16 cellular contexts compared by ENCODE assay signal in genomic region chr3:31503456-31503855, GRCh38. TPM values are rescaled to one million over a fixed set of nuclear protein-coding genes. Genes with fewer than 3 reads are reported as not detected.
DNase-seq lines count a peak whose midpoint lies in the region; ATAC-seq and TF ChIP-seq lines count a peak whose summit lies in the region.
"Had no signal": no experiment of that assay in that cellular context is flagged by ENCODE, and none has a peak within 500 bp of the region (broad histone marks: within the 10 kb centered on the region; RNA-seq: fewer than 3 reads in every experiment).

No MANE protein-coding gene starts in this region.

- no peaks in the 10 kb centered on the region for H3K79me2 ChIP-seq in PC-3 (ENCODE audit: low read length)

- CTCF ChIA-PET in PC-3 (lab: Charles Lee) = no interaction called here

- no peak for ATAC-seq in PC-3
- no peak for ATAC-seq in HG03520 (IDR thresholded peaks at IDR 0.05; ENCODE audit: unreplicated experiment)
- ATAC-seq: HepG2 had no signal

- no peaks in the 10 kb centered on the region for H3K9me3 Mint-ChIP-seq in immature natural killer cell
- H3K9me3 Mint-ChIP-seq: CD8-positive, alpha-beta T cell had no signal

- H3K9me3 ChIP-seq in PC-3 (ENCODE audit: low read length) = no peaks in the 10 kb centered on the region
- H3K9me3 ChIP-seq: SJSA1 had no signal

- H3K9me2 ChIP-seq in PC-3 (replicated peaks; ENCODE audit: low read length) = no peaks in the 10 kb centered on the region

- H3K36me3 Mint-ChIP-seq in immature natural killer cell = no peaks in the 10 kb centered on the region
- H3K36me3 Mint-ChIP-seq: CD8-positive, alpha-beta T cell had no signal

- no peak for TF ChIP-seq CTCF in PC-3 (conservative IDR thresholded peaks at IDR 0.05; ENCODE audit: low read depth, low read length)

- H3K4me3 Mint-ChIP-seq in immature natural killer cell = peak overlapping the region in 4 of 5 donors; percentile 1 to 65 (median 34)
- H3K4me3 Mint-ChIP-seq: CD8-positive, alpha-beta T cell had no signal

- no TSS peak for BruUV-seq in PC-3 (replicated peaks; lab: Mats Ljungman, UMichigan)

- H3K4me3 ChIP-seq in PC-3 (ENCODE audit: low read length) = no peak overlapping the region
- H3K4me3 ChIP-seq: SJSA1 had no signal

- H3K4me2 ChIP-seq in PC-3 (ENCODE audit: low read length) = no peak overlapping the region

- H3K36me3 ChIP-seq in PC-3 (ENCODE audit: low read depth, low read length) = no peaks in the 10 kb centered on the region
- H3K36me3 ChIP-seq: SJSA1 had no signal

- no peak overlapping the region for H3K9ac ChIP-seq in PC-3 (ENCODE audit: low read length)

- H2AFZ ChIP-seq in PC-3 (ENCODE audit: low read length) = no peak overlapping the region; the same call in 1 of the 2 replicates

- peak overlapping the region in 4 of 6 donors; percentile 12 to 62 (median 38) for H3K27ac Mint-ChIP-seq in immature natural killer cell
- H3K27ac Mint-ChIP-seq: CD8-positive, alpha-beta T cell had no signal

- DNase-seq in GM03348 (ENCODE audit: low spot score) (peak; percentile 18), NCI-H146 (lab: John Stamatoyannopoulos, UW) (peak; percentile 34), PC-3 (peak; percentile 34), immature natural killer cell (no peak), cardiac septum (ENCODE audit: low spot score) (no peak), SKM-1 treated with dmso at 0.1 percent for 144 hours (lab: John Stamatoyannopoulos, UW; ENCODE audit: unreplicated experiment) (no peak), NCI-H2107 (lab: John Stamatoyannopoulos, UW) (no peak)
- DNase-seq: CD8-positive, alpha-beta T cell; MM.1S; NCI-H1105; NCI-H2029; NCI-H345; NCI-H82 had no signal

- POLR2A ChIA-PET in PC-3 (lab: Charles Lee; ENCODE audit: unreplicated experiment) = no interaction called here

- H3F3A ChIP-seq in PC-3 (ENCODE audit: low read length, unreplicated experiment) = no peaks in the 10 kb centered on the region

- intact Hi-C loops in PC-3 (cut with micrococcal nuclease) = loop anchor here (10.0 kb wide), 1 partner anchor 129 kb away; no protein-coding TSS in a partner anchor
- intact Hi-C loops in cardiac septum (cut with DNase I) = no loop called here

- H3K27me3 Mint-ChIP-seq in immature natural killer cell (ENCODE audit: low read depth in 3 of 3) = peaks cover 0 to 10% (median 6%) of the 10 kb centered on the region in 3 donors

- peaks cover 8% of the 10 kb centered on the region; the same call in 1 of the 2 replicates for H3K27me3 ChIP-seq in PC-3 (ENCODE audit: low read length)
- H3K27me3 ChIP-seq: SJSA1 had no signal

- no peaks in the 10 kb centered on the region for H3K4me1 ChIP-seq in PC-3 (ENCODE audit: insufficient read depth, low read length)
- H3K4me1 ChIP-seq: SJSA1 had no signal

- no peaks in the 10 kb centered on the region for H4K20me1 ChIP-seq in PC-3 (ENCODE audit: low read length)

- no peak overlapping the region for H3K27ac ChIP-seq in PC-3 (ENCODE audit: low read length)
- H3K27ac ChIP-seq: SJSA1 had no signal

- H3K4me1 Mint-ChIP-seq in immature natural killer cell = peaks cover 47 to 57% of the 10 kb centered on the region in 2 donors

RNA-seq across cellular contexts. Expression of gene STT3B, which starts 29.3 kb away (rescaled TPM):
- total RNA-seq in PC-3 (2014; rRNA removed) (149 and 153 TPM in 2 replicates), cardiac septum (91.3 TPM)
- 100 to 1,000 TPM in 2 of 3 donors, 10 to 100 TPM in 1; 66.3 to 132 (median 105) TPM for polyA plus RNA-seq in immature natural killer cell

Comparison
In these comparisons a context has a peak if more than half of its experiments do, and no peak if none do; other contexts are left out.
1. DNase-seq: peak in GM03348 (single experiment), NCI-H146 (single experiment) and PC-3 (single experiment); none in immature natural killer cell (0 of 3), cardiac septum (single experiment), SKM-1 treated with dmso at 0.1 percent for 144 hours (single experiment) and NCI-H2107 (single experiment).